Comparison of ENCODE assay signal across 26 cellular contexts in the genomic region with DNA sequence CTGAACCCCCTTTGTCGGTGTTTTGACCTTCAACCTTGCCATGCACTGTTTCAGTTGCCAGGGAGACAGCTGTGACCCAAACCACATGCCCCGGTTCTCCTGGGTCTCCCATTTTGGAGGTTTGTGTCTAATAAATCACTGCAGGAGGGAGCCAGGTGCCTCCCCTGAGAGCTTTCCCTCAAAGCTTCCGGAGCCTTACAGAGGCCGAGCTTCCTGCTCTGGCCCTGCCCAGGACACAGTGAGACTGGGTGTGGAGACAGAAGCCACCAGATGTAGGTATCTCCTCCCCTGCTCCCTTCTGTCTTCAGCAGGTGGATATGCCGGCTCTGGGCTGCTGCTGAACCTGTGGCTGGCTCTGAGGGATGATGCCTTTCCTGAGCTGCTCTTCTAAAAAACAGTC.
"Had no signal": no experiment of that assay in that cellular context is flagged by ENCODE, and none has a peak within 500 bp of the region (broad histone marks: within the 10 kb centered on the region; RNA-seq: fewer than 3 reads in every experiment).

No MANE protein-coding gene starts in this region.

- H3K27ac Mint-ChIP-seq: activated CD4-positive, alpha-beta memory T cell treated with anti-CD3 and anti-CD28 coated beads, Interleukin-2, amount 10 ng/mL, durations not matched to agents 7 days and 5 days; activated CD4-positive, alpha-beta T cell treated with anti-CD3 and anti-CD28 coated beads for 36 hours; activated naive CD4-positive, alpha-beta T cell treated with anti-CD3 and anti-CD28 coated beads for 36 hours; activated naive CD8-positive, alpha-beta T cell; activated T-helper 17 cell treated with anti-CD3 and anti-CD28 coated beads, Interleukin-2, amount 50 U/mL, for 72 hours; T-cell had no signal

- H3K9me3 Mint-ChIP-seq: activated naive CD4-positive, alpha-beta T cell treated with anti-CD3 and anti-CD28 coated beads for 36 hours had no signal

- H3K4me1 Mint-ChIP-seq: activated CD4-positive, alpha-beta memory T cell treated with anti-CD3 and anti-CD28 coated beads, Interleukin-2, amount 10 ng/mL, durations not matched to agents 7 days and 5 days; activated CD4-positive, alpha-beta T cell treated with anti-CD3 and anti-CD28 coated beads for 36 hours; activated T-helper 17 cell treated with anti-CD3 and anti-CD28 coated beads, Interleukin-2, amount 50 U/mL, for 72 hours; T-cell had no signal

- H3K36me3 Mint-ChIP-seq: activated naive CD8-positive, alpha-beta T cell; brain; T-cell had no signal

- H3K9me3 ChIP-seq: Peyer's patch had no signal

- H3K4me3 Mint-ChIP-seq: activated CD4-positive, alpha-beta memory T cell treated with anti-CD3 and anti-CD28 coated beads, Interleukin-2, amount 10 ng/mL, durations not matched to agents 7 days and 5 days; activated CD4-positive, alpha-beta T cell treated with anti-CD3 and anti-CD28 coated beads for 36 hours; activated naive CD4-positive, alpha-beta T cell treated with anti-CD3 and anti-CD28 coated beads for 36 hours; activated naive CD8-positive, alpha-beta T cell; activated T-helper 17 cell treated with anti-CD3 and anti-CD28 coated beads, Interleukin-2, amount 50 U/mL, for 72 hours; brain; T-cell had no signal

- DNase-seq: activated CD4-positive, alpha-beta memory T cell treated with anti-CD3 and anti-CD28 coated beads, Interleukin-2, amount 10 ng/mL, durations not matched to agents 7 days and 5 days; activated CD4-positive, alpha-beta T cell treated with anti-CD3 and anti-CD28 coated beads for 36 hours; activated CD4-positive, alpha-beta T cell treated with anti-CD3 and anti-CD28 coated beads, Interleukin-2, amount 50 U/mL, for 1 hour; activated gamma-delta T cell; activated naive CD4-positive, alpha-beta T cell treated with anti-CD3 and anti-CD28 coated beads for 36 hours; activated T-cell treated with anti-CD3 and anti-CD28 coated beads for 4 hours; activated T-cell treated with anti-CD3 and anti-CD28 coated beads, Interleukin-2, amount 50 U/mL, for 48 hours; amygdala; Kasumi-1; KBM-7; NCI-H1048; NCI-H146; NCI-H187 treated with DMSO at 0.1 percent for 48 hours; NCI-H2081 treated with DMSO at 0.1 percent for 48 hours; NCI-H2171; NCI-H226; NCI-H526; Peyer's patch; SHP77 treated with DMSO at 0.1 percent for 48 hours; T-cell; T-helper 2 cell; T1000; WERI-Rb-1 had no signal

- H3K27me3 ChIP-seq: Peyer's patch had no signal

- H3K36me3 ChIP-seq: Peyer's patch, WERI-Rb-1 had no signal

- H3K4me3 ChIP-seq: Peyer's patch had no signal

- H3K27ac ChIP-seq: Peyer's patch, WERI-Rb-1 had no signal

- H3K4me1 ChIP-seq: Peyer's patch had no signal
